In genomic region chr4:82462415-82462831, GRCh38 we compare ENCODE assay signal across 8 cellular contexts. TPM values are rescaled to one million over a fixed set of nuclear protein-coding genes. Genes with fewer than 3 reads are reported as not detected.
DNase-seq lines count a peak whose midpoint lies in the region; ATAC-seq and TF ChIP-seq lines count a peak whose summit lies in the region.

No MANE protein-coding gene starts in this region.

- H3K27me3 ChIP-seq in GM23248 (replicated peaks; ENCODE audit: insufficient read depth): no peaks in the 10 kb centered on the region
- H3K27me3 ChIP-seq in tibial artery: no peaks in the 10 kb centered on the region

- no peaks in the 10 kb centered on the region for H3K27me3 Mint-ChIP-seq in activated T-helper 17 cell treated with anti-CD3 and anti-CD28 coated beads, Interleukin-2, amount 50 U/mL, for 72 hours
- no peaks in the 10 kb centered on the region for H3K27me3 Mint-ChIP-seq in osteocyte (ENCODE audit: unreplicated experiment)

- WGBS in GM23248 (ENCODE audit: low coverage in 1 of 2, low lambda C conversion rate in 2 of 2, missing lambda C conversion rate in 2 of 2), 2 experiments: 2 to 4% methylated on average over 7 of the region's 7 CpGs

- 0 out of 2 replicates have a peak overlapping the region, but pooled peaks have one; percentile 21 for H2AFZ ChIP-seq in GM23248

- ATAC-seq in activated T-helper 17 cell treated with anti-CD3 and anti-CD28 coated beads, Interleukin-2, amount 50 U/mL, for 72 hours (replicated peaks): peak; percentile 84

- H3K79me2 ChIP-seq in GM23248 (ENCODE audit: insufficient read depth): no peaks in the 10 kb centered on the region

- TF ChIP-seq CTCF in osteocyte (IDR thresholded peaks at IDR 0.05): peak; percentile 93
- peak; percentile 59 to 87 for TF ChIP-seq CTCF in tibial artery (IDR thresholded peaks at IDR 0.05)

- DNase-seq in EH (ENCODE audit: low read depth): peak; percentile 85
- peak; percentile 88 for DNase-seq in GM23248
- peak; percentile 78 to 80 for DNase-seq in Kasumi-1 (lab: John Stamatoyannopoulos, UW)
- DNase-seq in RPMI8226: peak; percentile 84
- DNase-seq in foreskin melanocyte: peak; percentile 62
- DNase-seq in osteocyte (ENCODE audit: extremely low spot score, unreplicated experiment): peak; percentile 93
- peak; percentile 92 to 93 for DNase-seq in tibial artery

- H3K9ac ChIP-seq in GM23248: no peak overlapping the region

- no peak overlapping the region for H3K27ac Mint-ChIP-seq in activated T-helper 17 cell treated with anti-CD3 and anti-CD28 coated beads, Interleukin-2, amount 50 U/mL, for 72 hours
- H3K27ac Mint-ChIP-seq in osteocyte (ENCODE audit: unreplicated experiment): no peak overlapping the region

- H3K9me3 ChIP-seq in GM23248 (ENCODE audit: low read depth) (no peaks in the 10 kb centered on the region), tibial artery (no peaks in the 10 kb centered on the region)

- H3K4me3 ChIP-seq in GM23248 (no peak overlapping the region), tibial artery (no peak overlapping the region)

- H3K9me2 ChIP-seq in GM23248 (ENCODE audit: insufficient read depth): no peaks in the 10 kb centered on the region

- no peaks in the 10 kb centered on the region for H4K20me1 ChIP-seq in GM23248 (ENCODE audit: insufficient read depth)

- H3K4me2 ChIP-seq in GM23248 (ENCODE audit: unreplicated experiment): peak overlapping the region; percentile 30

- no peaks in the 10 kb centered on the region for H3K9me3 Mint-ChIP-seq in activated T-helper 17 cell treated with anti-CD3 and anti-CD28 coated beads, Interleukin-2, amount 50 U/mL, for 72 hours
- no peaks in the 10 kb centered on the region for H3K9me3 Mint-ChIP-seq in osteocyte (ENCODE audit: unreplicated experiment)

- H3K4me3 Mint-ChIP-seq in activated T-helper 17 cell treated with anti-CD3 and anti-CD28 coated beads, Interleukin-2, amount 50 U/mL, for 72 hours: no peak overlapping the region
- H3K4me3 Mint-ChIP-seq in osteocyte (ENCODE audit: unreplicated experiment): no peak overlapping the region

- in situ Hi-C loops in GM23248 (cut with MboI): loop anchor here (10.0 to 25.0 kb wide), 3 partner anchors 272 to 800 kb away; no protein-coding TSS in a partner anchor

- H3K36me3 ChIP-seq in GM23248 (ENCODE audit: low read depth): 0 out of 2 replicates have a peak, but pooled peaks cover 10% of the 10 kb centered on the region
- H3K36me3 ChIP-seq in tibial artery: peaks cover 0 to 30% (median 14%) of the 10 kb centered on the region in 3 donors

- peaks cover 32% of the 10 kb centered on the region for H3F3A ChIP-seq in GM23248 (ENCODE audit: insufficient read depth)

- H3K27ac ChIP-seq in GM23248 (no peak overlapping the region), tibial artery (peak overlapping the region in 1 of 2 donors; percentile 50)

- no peaks in the 10 kb centered on the region for H3K4me1 ChIP-seq in GM23248 (ENCODE audit: insufficient read depth)
- peaks cover 0 to 12% (median 0%) of the 10 kb centered on the region in 4 donors for H3K4me1 ChIP-seq in tibial artery

- intact Hi-C loops in tibial artery (cut with DNase I; ENCODE audit: low total_unique reads): loop anchor here (5.0 to 10.0 kb wide), 4 partner anchors 332 to 810 kb away; partner anchors contain the start of gene SCD5

- H3K36me3 Mint-ChIP-seq in activated T-helper 17 cell treated with anti-CD3 and anti-CD28 coated beads, Interleukin-2, amount 50 U/mL, for 72 hours (ENCODE audit: low read depth): peaks cover 83% of the 10 kb centered on the region
- H3K36me3 Mint-ChIP-seq in osteocyte (ENCODE audit: unreplicated experiment): peaks cover 25% of the 10 kb centered on the region

- H3K4me1 Mint-ChIP-seq in activated T-helper 17 cell treated with anti-CD3 and anti-CD28 coated beads, Interleukin-2, amount 50 U/mL, for 72 hours: peaks cover 5% of the 10 kb centered on the region
- H3K4me1 Mint-ChIP-seq in osteocyte (ENCODE audit: unreplicated experiment): peaks cover 2% of the 10 kb centered on the region

RNA-seq across cellular contexts. Expression of gene ENOPH1, which starts 32.0 kb away (rescaled TPM):
- total RNA-seq in GM23248 (2014; rRNA removed; shearing (Covaris generic)): 34.0 and 41.4 TPM in 2 replicates
- 35.6 and 36.9 TPM in 2 replicates for polyA plus RNA-seq in GM23248 (2016; fragmentation: Nextera tagmentation; extraction: Ambion mirVana)
- 10 to 100 TPM; 48.0 to 61.1 TPM for total RNA-seq in activated T-helper 17 cell treated with anti-CD3 and anti-CD28 coated beads, Interleukin-2, amount 50 U/mL, for 72 hours
- 36.5 and 36.7 TPM in 2 replicates for total RNA-seq in osteocyte

RNA-seq across cellular contexts. Expression of gene HNRNPDL, which starts 32.2 kb away (rescaled TPM):
- total RNA-seq in GM23248 (2014; rRNA removed; shearing (Covaris generic)): 150 and 163 TPM in 2 replicates
- 130 and 132 TPM in 2 replicates for polyA plus RNA-seq in GM23248 (2016; fragmentation: Nextera tagmentation; extraction: Ambion mirVana)
- 100 to 1,000 TPM; 158 to 260 TPM for total RNA-seq in activated T-helper 17 cell treated with anti-CD3 and anti-CD28 coated beads, Interleukin-2, amount 50 U/mL, for 72 hours
- 263 and 279 TPM in 2 replicates for total RNA-seq in osteocyte
